ENCODE assay signal across 26 cellular contexts in the genomic region with DNA sequence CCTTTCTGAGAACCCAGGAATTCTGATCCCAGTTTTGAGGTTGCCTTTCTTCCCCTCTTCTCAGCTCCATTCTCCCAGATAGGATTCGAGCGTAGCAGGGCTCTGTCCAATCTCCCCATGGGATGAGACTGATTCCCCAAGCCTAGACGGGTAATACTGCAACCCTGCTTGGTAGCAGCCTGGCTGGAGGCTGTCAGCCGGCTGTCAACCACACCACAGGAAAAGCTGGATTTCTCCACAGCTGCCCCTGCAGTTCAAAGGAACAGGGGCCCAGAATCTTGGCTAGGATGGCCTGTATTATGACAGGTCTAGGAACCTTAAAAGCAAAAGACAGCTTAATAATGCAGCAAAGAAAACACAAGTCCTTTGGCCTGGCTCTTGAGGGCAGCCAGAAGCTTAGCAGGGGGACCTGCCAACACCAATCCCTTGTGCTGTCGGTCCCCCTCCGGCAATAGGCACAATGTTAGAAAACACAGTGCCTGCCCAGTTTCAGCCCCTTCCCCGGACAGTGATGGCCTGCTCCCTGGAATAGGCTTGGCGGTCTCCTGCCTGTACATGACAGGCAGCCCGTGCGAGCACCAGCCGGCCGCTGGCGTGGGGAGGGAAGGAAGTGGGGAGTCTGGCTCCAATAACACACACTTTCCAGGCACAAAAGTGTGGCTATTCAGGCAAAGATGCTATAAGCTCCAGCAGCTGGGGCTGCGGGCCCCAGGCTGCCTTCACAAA.
DNase-seq lines count a peak whose midpoint lies in the region; ATAC-seq and TF ChIP-seq lines count a peak whose summit lies in the region.
"Had no signal": no experiment of that assay in that cellular context is flagged by ENCODE, and none has a peak within 500 bp of the region (broad histone marks: within the 10 kb centered on the region; RNA-seq: fewer than 3 reads in every experiment).

No MANE protein-coding gene starts in this region.

- no TSS peak for BruUV-seq in HCT116 (replicated peaks; lab: Mats Ljungman, UMichigan)

- H3K18ac ChIP-seq in neuronal stem cell (ENCODE audit: low read length): peak overlapping the region; percentile 67

- no peak overlapping the region for H2BK12ac ChIP-seq in neuronal stem cell (ENCODE audit: low read length)

- no peak overlapping the region for H2BK15ac ChIP-seq in neuronal stem cell (ENCODE audit: low read length)

- H3K23ac ChIP-seq in neuronal stem cell (ENCODE audit: low read depth, low read length, poor library complexity): no peak overlapping the region

- DNase-seq in HCT116 (ENCODE audit: low read depth, low spot score) (no peak), SJCRH30 (peak; percentile 82 to 89), dermis blood vessel endothelial cell (peak; percentile 23), neuronal stem cell (ENCODE audit: low spot score) (no peak), globus pallidus (ENCODE audit: low spot score) (no peak), GM10248 (ENCODE audit: extremely low spot score) (no peak)
- DNase-seq: activated CD4-positive, alpha-beta T cell treated with anti-CD3 and anti-CD28 coated beads for 1 hour; activated CD8-positive, alpha-beta T cell treated with anti-CD3 and anti-CD28 coated beads for 36 hours; activated naive CD4-positive, alpha-beta T cell treated with anti-CD3 and anti-CD28 coated beads, Interleukin-2, amount 50 U/mL, for 16 hours; effector CD8-positive, alpha-beta T cell; erythroblast; GDM1; naive B cell; NCI-H1930; NCI-H82; occipital lobe; spleen; T-helper 17 cell; trophoblast cell had no signal

- peak overlapping the region; percentile 2; the same call in 1 of the 2 replicates for H3K4me2 ChIP-seq in HCT116 (ENCODE audit: low read length)
- no peak overlapping the region for H3K4me2 ChIP-seq in neuronal stem cell (ENCODE audit: insufficient read depth, low read length, poor library complexity, severe bottlenecking)
- H3K4me2 ChIP-seq: BLaER1 treated with 17β-estradiol and CSF1 and Interleukin-3, amounts not matched to agents 10 nM and 100 nM had no signal

- intact Hi-C loops in HCT116 (cut with micrococcal nuclease): no loop called here

- H4K91ac ChIP-seq in neuronal stem cell (ENCODE audit: low read depth, low read length, poor library complexity): no peak overlapping the region

- TF ChIP-seq RAD21 in HCT116 (IDR thresholded peaks at IDR 0.05; ENCODE audit: low read depth): no peak

- no peaks in the 10 kb centered on the region for H3K36me3 ChIP-seq in HCT116 (ENCODE audit: control insufficient read depth in 1 of 2, insufficient read depth in 2 of 2, low read length in 2 of 2)
- H3K36me3 ChIP-seq in SJCRH30: no peaks in the 10 kb centered on the region
- H3K36me3 ChIP-seq in neuronal stem cell (replicated peaks in 1 of 2; ENCODE audit: control insufficient read depth in 2 of 2, insufficient read depth in 2 of 2, low read length in 2 of 2): no peaks in the 10 kb centered on the region
- H3K36me3 ChIP-seq: BLaER1 treated with 17β-estradiol and CSF1 and Interleukin-3, amounts not matched to agents 10 nM and 100 nM; HAP-1; spleen had no signal

- no peaks in the 10 kb centered on the region for H4K20me1 ChIP-seq in HCT116 (ENCODE audit: insufficient read depth)
- H4K20me1 ChIP-seq: BLaER1 treated with 17β-estradiol and CSF1 and Interleukin-3, amounts not matched to agents 10 nM and 100 nM had no signal

- H3K79me1 ChIP-seq in neuronal stem cell (ENCODE audit: low read depth, low read length): no peaks in the 10 kb centered on the region

- no peak overlapping the region for H3K4me3 ChIP-seq in HCT116 (replicated peaks in 1 of 2; ENCODE audit: low read depth in 1 of 2, low read length in 2 of 2)
- H3K4me3 ChIP-seq in SJCRH30: peak overlapping the region; percentile 8; the same call in 1 of the 2 replicates
- no peak overlapping the region for H3K4me3 ChIP-seq in neuronal stem cell (ENCODE audit: low read length in 2 of 2)
- H3K4me3 ChIP-seq: BLaER1 treated with 17β-estradiol and CSF1 and Interleukin-3, amounts not matched to agents 10 nM and 100 nM; HAP-1; K562; SK-N-MC; spleen had no signal

- H3K9ac ChIP-seq in HCT116 (ENCODE audit: low read length) (no peak overlapping the region), neuronal stem cell (ENCODE audit: low read depth, low read length, poor library complexity) (no peak overlapping the region)
- H3K9ac ChIP-seq: BLaER1 treated with 17β-estradiol and CSF1 and Interleukin-3, amounts not matched to agents 10 nM and 100 nM had no signal

- no peak overlapping the region for H2BK5ac ChIP-seq in neuronal stem cell (ENCODE audit: low read length)

- TF ChIP-seq POLR2A in HCT116 (IDR thresholded peaks at IDR 0.05; ENCODE audit: borderline replicate concordance, extremely low read depth, insufficient read depth, insufficient read length): no peak

- H2AFZ ChIP-seq in HCT116 (ENCODE audit: low read depth, low read length, poor library complexity, severe bottlenecking) (no peak overlapping the region), neuronal stem cell (ENCODE audit: low read length) (no peak overlapping the region)

- H3K14ac ChIP-seq in neuronal stem cell (ENCODE audit: low read length): peak overlapping the region; percentile 73

- H3K4me1 ChIP-seq in HCT116 (ENCODE audit: control insufficient read depth in 1 of 2, insufficient read depth in 2 of 2, low read length in 2 of 2) (peaks cover 5 to 9% of the 10 kb centered on the region in 2 experiments; a peak in 2 of 4 replicates), SJCRH30 (peaks cover 36% of the 10 kb centered on the region), neuronal stem cell (ENCODE audit: control insufficient read depth in 2 of 2, insufficient read depth in 1 of 2, low read depth in 1 of 2, low read length in 2 of 2) (peaks cover 0 to 8% of the 10 kb centered on the region in 2 donors)
- H3K4me1 ChIP-seq: BLaER1 treated with 17β-estradiol and CSF1 and Interleukin-3, amounts not matched to agents 10 nM and 100 nM; HAP-1; spleen had no signal

- no peak overlapping the region for H2AK5ac ChIP-seq in neuronal stem cell (ENCODE audit: low read depth, low read length)

- H2BK120ac ChIP-seq in neuronal stem cell (ENCODE audit: low read depth, low read length): no peak overlapping the region

- H4K8ac ChIP-seq in neuronal stem cell (ENCODE audit: low read depth, low read length): no peak overlapping the region

- H3K27ac ChIP-seq in HCT116 (ENCODE audit: low read depth, low read length) (no peak overlapping the region), SJCRH30 (peak overlapping the region; percentile 88), neuronal stem cell (replicated peaks; ENCODE audit: low read length) (no peak overlapping the region)
- H3K27ac ChIP-seq: BLaER1 treated with 17β-estradiol and CSF1 and Interleukin-3, amounts not matched to agents 10 nM and 100 nM; RWPE1; SK-N-MC; spleen had no signal

- ATAC-seq in HCT116: no peak
- ATAC-seq in HG02610 (IDR thresholded peaks at IDR 0.05; ENCODE audit: unreplicated experiment): no peak
- ATAC-seq: activated CD8-positive, alpha-beta T cell treated with anti-CD3 and anti-CD28 coated beads for 36 hours; activated T-helper 17 cell treated with anti-CD3 and anti-CD28 coated beads, Interleukin-2, amount 50 U/mL, for 72 hours; K562; T-helper 17 cell had no signal

- WGBS in neuronal stem cell (ENCODE audit: extremely low coverage in 2 of 2, insufficient read length in 2 of 2, insufficient replicate concordance in 1 of 2), 2 donors: no CpG with 5 or more reads among the region's 14 CpGs

- H3K27me3 ChIP-seq in HCT116 (ENCODE audit: insufficient read depth, low read length) (peaks cover 6% of the 10 kb centered on the region; the same call in 1 of the 2 replicates), SJCRH30 (no peaks in the 10 kb centered on the region), neuronal stem cell (ENCODE audit: control insufficient read depth in 3 of 3, insufficient read depth in 3 of 3, low read depth in 1 of 3, low read length in 3 of 3) (peaks cover 0 to 33% (median 0%) of the 10 kb centered on the region in 3 experiments)
- H3K27me3 ChIP-seq: BLaER1 treated with 17β-estradiol and CSF1 and Interleukin-3, amounts not matched to agents 10 nM and 100 nM had no signal

- TF ChIP-seq CTCF in HCT116 (IDR thresholded peaks at IDR 0.05 in 2 of 3, conservative IDR thresholded peaks at IDR 0.05 in 1 of 3; ENCODE audit: borderline replicate concordance in 1 of 3, insufficient read depth in 1 of 3, low read depth in 2 of 3, low read length in 2 of 3) (no peak), GM10248 (IDR thresholded peaks at IDR 0.05; ENCODE audit: control extremely low read depth, extremely low read depth, low read depth, missing control alignments) (no peak)

- CTCF ChIA-PET in HCT116 (lab: Charles Lee) (no interaction called here), GM10248 (lab: Yijun Ruan, JAX) (no interaction called here)

- no peaks in the 10 kb centered on the region for H3K79me2 ChIP-seq in HCT116 (ENCODE audit: insufficient read depth, low read length)

- POLR2A ChIA-PET in HCT116 (lab: Charles Lee): no interaction called here
- POLR2A ChIA-PET in GM10248 (lab: Yijun Ruan, JAX): no interaction called here

- H3K4ac ChIP-seq in neuronal stem cell (ENCODE audit: low read length): no peak overlapping the region

- H3K9me2 ChIP-seq in HCT116 (ENCODE audit: insufficient read depth): no peaks in the 10 kb centered on the region

- no peaks in the 10 kb centered on the region for H3K9me3 ChIP-seq in HCT116 (ENCODE audit: control insufficient read depth in 1 of 2, insufficient read depth in 1 of 2, low read depth in 1 of 2, low read length in 2 of 2)
- H3K9me3 ChIP-seq in SJCRH30 (replicated peaks): no peaks in the 10 kb centered on the region
- H3K9me3 ChIP-seq in neuronal stem cell (replicated peaks in 1 of 2; ENCODE audit: control insufficient read depth in 2 of 2, insufficient read depth in 1 of 2, low read depth in 1 of 2, low read length in 2 of 2): no peaks in the 10 kb centered on the region
- H3K9me3 ChIP-seq: BLaER1 treated with 17β-estradiol and CSF1 and Interleukin-3, amounts not matched to agents 10 nM and 100 nM; HAP-1; spleen had no signal

- RAD21 ChIA-PET in HCT116 (lab: Charles Lee; ENCODE audit: low non-redundant PET in 1 of 2, low total read pairs in 2 of 2, uncharacterized antibody in 2 of 2, unreplicated experiment in 2 of 2): no interaction called here

TF ChIP-seq in HCT116, 20 proteins besides CTCF, POLR2A, EP300 and RAD21 (continues in another document):
- TF ChIP-seq SIN3A (IDR thresholded peaks at IDR 0.05; ENCODE audit: low read depth) (no peak), ELF1 (IDR thresholded peaks at IDR 0.05; ENCODE audit: borderline replicate concordance, low read depth) (no peak), SP1 (IDR thresholded peaks at IDR 0.05; ENCODE audit: low read depth) (no peak)

Comparison
In these comparisons a context has a peak if more than half of its experiments do, and no peak if none do; other contexts are left out.
1. DNase-seq: peak in SJCRH30 (2 of 2) and dermis blood vessel endothelial cell (single experiment); none in HCT116 (single experiment), neuronal stem cell (single experiment), globus pallidus (single experiment) and GM10248 (single experiment).